11 cellular contexts compared by ENCODE assay signal in the genomic region with DNA sequence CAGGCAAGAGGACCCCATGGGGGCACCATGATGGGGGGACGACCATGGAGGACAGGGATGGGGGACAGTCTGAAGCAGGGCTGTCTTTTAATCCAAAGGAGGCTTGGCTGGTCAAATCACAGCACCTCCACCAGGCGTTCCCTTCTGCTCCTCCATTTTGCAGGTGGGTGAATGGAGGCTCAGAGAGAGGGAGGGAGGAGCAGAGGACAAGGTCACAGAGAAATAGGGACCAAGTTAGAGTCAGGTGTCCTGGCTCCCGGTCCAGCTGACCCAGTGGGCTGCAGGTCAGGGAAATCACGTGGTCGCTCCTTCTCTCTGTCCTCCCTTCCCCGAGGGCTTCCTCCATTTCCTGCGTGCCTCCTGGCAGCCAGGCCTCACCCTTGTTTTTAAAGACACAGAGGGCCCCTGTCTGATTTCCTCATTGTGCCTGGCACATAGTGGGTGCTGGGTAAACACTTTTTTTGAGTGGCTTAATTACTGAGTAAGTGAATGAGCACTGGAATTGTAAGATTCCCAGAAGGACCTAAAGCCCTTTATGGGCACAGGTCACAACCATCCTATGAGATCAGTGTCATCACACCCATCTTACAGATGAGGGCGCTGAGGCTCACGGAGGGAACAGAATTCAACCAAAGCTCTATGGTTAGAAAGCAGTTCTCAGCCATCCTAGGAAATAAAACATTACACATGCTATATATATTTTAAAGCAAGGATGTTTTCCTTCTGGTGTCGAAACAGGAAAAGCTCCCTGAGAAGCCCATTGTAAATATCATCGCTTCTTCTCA.
DNase-seq lines count a peak whose midpoint lies in the region; ATAC-seq, FAIRE-seq and TF ChIP-seq lines count a peak whose summit lies in the region.
"Had no signal": no experiment of that assay in that cellular context is flagged by ENCODE, and none has a peak within 500 bp of the region (broad histone marks: within the 10 kb centered on the region; RNA-seq: fewer than 3 reads in every experiment).

No MANE protein-coding gene starts in this region.

- no peaks in the 10 kb centered on the region for H3K9me3 Mint-ChIP-seq in activated T-helper 2 cell treated with anti-CD3 and anti-CD28 coated beads, Interferon-gamma antibody, Interleukin-2, Interleukin-4, amounts not matched to agents 10 μg/mL and 5 μg/mL and 100 μg/mL, durations not matched to agents 14 hours and 24 hours and 36 hours
- H3K9me3 Mint-ChIP-seq: T-helper 1 cell treated with Interleukin-12 subunit alpha and Interleukin-12 subunit beta and Interleukin-4 antibody, amounts not matched to agents 30 μg/mL and 1 μg/mL, for 36 hours had no signal

- no peaks in the 10 kb centered on the region for H3K4me1 Mint-ChIP-seq in activated T-helper 2 cell treated with anti-CD3 and anti-CD28 coated beads, Interferon-gamma antibody, Interleukin-2, Interleukin-4, amounts not matched to agents 10 μg/mL and 5 μg/mL and 100 μg/mL, durations not matched to agents 14 hours and 24 hours and 36 hours (ENCODE audit: low read depth)

- no peak overlapping the region for H4K8ac ChIP-seq in mesendoderm (ENCODE audit: low read depth, low read length)

- H3K4me2 ChIP-seq in mesendoderm (ENCODE audit: low read length) = peak overlapping the region; percentile 10

- DNase-seq in EH (ENCODE audit: low read depth) (peak; percentile 22), LNCaP clone FGC (ENCODE audit: low read depth) (no peak), bronchial epithelial cell (ENCODE audit: low read depth) (peak; percentile 10), mesendoderm (peak; percentile 46), HuH-7.5 (ENCODE audit: low spot score) (no peak)
- no peak for DNase-seq in activated CD4-positive, alpha-beta T cell treated with anti-CD3 and anti-CD28 coated beads for 48 hours
- DNase-seq in activated T-helper 2 cell treated with anti-CD3 and anti-CD28 coated beads, Interferon-gamma antibody, Interleukin-2, Interleukin-4, amounts not matched to agents 10 μg/mL and 5 μg/mL and 100 μg/mL, durations not matched to agents 14 hours and 24 hours and 36 hours (ENCODE audit: low spot score) = no peak
- DNase-seq: activated T-cell treated with anti-CD3 and anti-CD28 coated beads, Interleukin-2, amount 50 U/mL, for 1 hour; DND-41 had no signal

- no peak for FAIRE-seq in bronchial epithelial cell (lab: Jason Lieb, UNC)

- no peaks in the 10 kb centered on the region for H3K79me2 ChIP-seq in mesendoderm (ENCODE audit: control insufficient read depth, insufficient read depth, low read length)

- H3K4me3 ChIP-seq in LNCaP clone FGC (ENCODE audit: low read depth, low read length) = no peak overlapping the region
- H3K4me3 ChIP-seq in bronchial epithelial cell (ENCODE audit: low read depth, low read length) = no peak overlapping the region
- H3K4me3 ChIP-seq in mesendoderm (ENCODE audit: low read length) = no peak overlapping the region

- ATAC-seq in HG02840 (IDR thresholded peaks at IDR 0.05; ENCODE audit: low FRiP score, unreplicated experiment) = no peak

- H3K23ac ChIP-seq in mesendoderm (ENCODE audit: low read length) = no peak overlapping the region

- H2BK120ac ChIP-seq in mesendoderm (ENCODE audit: low read depth, low read length) = no peak overlapping the region

- H3K27me3 ChIP-seq in bronchial epithelial cell (ENCODE audit: control insufficient read depth, insufficient read depth, low read length) = no peaks in the 10 kb centered on the region
- H3K27me3 ChIP-seq in mesendoderm (ENCODE audit: insufficient read depth, low read length, poor library complexity) = no peaks in the 10 kb centered on the region

- no peak overlapping the region for H2AK5ac ChIP-seq in mesendoderm (ENCODE audit: low read length)

- H2BK15ac ChIP-seq in mesendoderm (replicated peaks; ENCODE audit: low read depth) = no peak overlapping the region

- H2BK5ac ChIP-seq in mesendoderm (ENCODE audit: low read length) = no peak overlapping the region

- H3K27me3 Mint-ChIP-seq in activated T-helper 2 cell treated with anti-CD3 and anti-CD28 coated beads, Interferon-gamma antibody, Interleukin-2, Interleukin-4, amounts not matched to agents 10 μg/mL and 5 μg/mL and 100 μg/mL, durations not matched to agents 14 hours and 24 hours and 36 hours (ENCODE audit: low read depth) = peaks cover 23% of the 10 kb centered on the region

- no peak overlapping the region for H3K9ac ChIP-seq in mesendoderm (ENCODE audit: low read length)

- H3K79me1 ChIP-seq in mesendoderm (ENCODE audit: low read length) = no peaks in the 10 kb centered on the region

- no peak overlapping the region for H3K27ac ChIP-seq in mesendoderm (ENCODE audit: low read depth, low read length)

- H3K36me3 ChIP-seq in bronchial epithelial cell (ENCODE audit: control insufficient read depth, insufficient read depth, low read length) (no peaks in the 10 kb centered on the region), mesendoderm (ENCODE audit: control insufficient read depth, insufficient read depth, low read length) (no peaks in the 10 kb centered on the region)

- no peak overlapping the region for H3K4me3 Mint-ChIP-seq in activated T-helper 2 cell treated with anti-CD3 and anti-CD28 coated beads, Interferon-gamma antibody, Interleukin-2, Interleukin-4, amounts not matched to agents 10 μg/mL and 5 μg/mL and 100 μg/mL, durations not matched to agents 14 hours and 24 hours and 36 hours (ENCODE audit: low read depth)
- H3K4me3 Mint-ChIP-seq: T-helper 1 cell treated with Interleukin-12 subunit alpha and Interleukin-12 subunit beta and Interleukin-4 antibody, amounts not matched to agents 30 μg/mL and 1 μg/mL, for 36 hours had no signal

- H3K27ac Mint-ChIP-seq in activated T-helper 2 cell treated with anti-CD3 and anti-CD28 coated beads, Interferon-gamma antibody, Interleukin-2, Interleukin-4, amounts not matched to agents 10 μg/mL and 5 μg/mL and 100 μg/mL, durations not matched to agents 14 hours and 24 hours and 36 hours = no peak overlapping the region
- H3K27ac Mint-ChIP-seq: T-helper 1 cell treated with Interleukin-12 subunit alpha and Interleukin-12 subunit beta and Interleukin-4 antibody, amounts not matched to agents 30 μg/mL and 1 μg/mL, for 36 hours had no signal

- no peaks in the 10 kb centered on the region for H3K36me3 Mint-ChIP-seq in activated T-helper 2 cell treated with anti-CD3 and anti-CD28 coated beads, Interferon-gamma antibody, Interleukin-2, Interleukin-4, amounts not matched to agents 10 μg/mL and 5 μg/mL and 100 μg/mL, durations not matched to agents 14 hours and 24 hours and 36 hours (ENCODE audit: low read depth)

- no peak overlapping the region for H3K4ac ChIP-seq in mesendoderm (ENCODE audit: low read depth, low read length)

- no peak overlapping the region for H3K56ac ChIP-seq in mesendoderm (ENCODE audit: low read length)

- TF ChIP-seq CTCF in LNCaP clone FGC (IDR thresholded peaks at IDR 0.05; ENCODE audit: control insufficient read depth, extremely low read depth, insufficient read depth) (peak; percentile 48), bronchial epithelial cell (IDR thresholded peaks at IDR 0.05; ENCODE audit: insufficient read depth, low read length, severe bottlenecking) (no peak)

- H3K4me1 ChIP-seq in mesendoderm (ENCODE audit: control insufficient read depth, low read depth, low read length) = peaks cover 1% of the 10 kb centered on the region

- H3K18ac ChIP-seq in mesendoderm (ENCODE audit: low read length) = no peak overlapping the region

- intact Hi-C loops in activated T-helper 2 cell treated with anti-CD3 and anti-CD28 coated beads, Interferon-gamma antibody, Interleukin-2, Interleukin-4, amounts not matched to agents 10 μg/mL and 5 μg/mL and 100 μg/mL, durations not matched to agents 14 hours and 24 hours and 36 hours (cut with micrococcal nuclease) = no loop called here

- H4K5ac ChIP-seq in mesendoderm (ENCODE audit: low read length) = no peak overlapping the region

- WGBS in mesendoderm (ENCODE audit: extremely low coverage, insufficient coverage, low lambda C conversion rate) = no CpG with 5 or more reads among the region's 11 CpGs

Comparison
In these comparisons a context has a peak if more than half of its experiments do, and no peak if none do; other contexts are left out.
1. DNase-seq: peak in EH (single experiment), bronchial epithelial cell (single experiment) and mesendoderm (single experiment); none in LNCaP clone FGC (single experiment), activated CD4-positive, alpha-beta T cell treated with anti-CD3 and anti-CD28 coated beads for 48 hours (single experiment), HuH-7.5 (single experiment) and activated T-helper 2 cell treated with anti-CD3 and anti-CD28 coated beads, Interferon-gamma antibody, Interleukin-2, Interleukin-4, amounts not matched to agents 10 μg/mL and 5 μg/mL and 100 μg/mL, durations not matched to agents 14 hours and 24 hours and 36 hours (single experiment).